In the genomic region with DNA sequence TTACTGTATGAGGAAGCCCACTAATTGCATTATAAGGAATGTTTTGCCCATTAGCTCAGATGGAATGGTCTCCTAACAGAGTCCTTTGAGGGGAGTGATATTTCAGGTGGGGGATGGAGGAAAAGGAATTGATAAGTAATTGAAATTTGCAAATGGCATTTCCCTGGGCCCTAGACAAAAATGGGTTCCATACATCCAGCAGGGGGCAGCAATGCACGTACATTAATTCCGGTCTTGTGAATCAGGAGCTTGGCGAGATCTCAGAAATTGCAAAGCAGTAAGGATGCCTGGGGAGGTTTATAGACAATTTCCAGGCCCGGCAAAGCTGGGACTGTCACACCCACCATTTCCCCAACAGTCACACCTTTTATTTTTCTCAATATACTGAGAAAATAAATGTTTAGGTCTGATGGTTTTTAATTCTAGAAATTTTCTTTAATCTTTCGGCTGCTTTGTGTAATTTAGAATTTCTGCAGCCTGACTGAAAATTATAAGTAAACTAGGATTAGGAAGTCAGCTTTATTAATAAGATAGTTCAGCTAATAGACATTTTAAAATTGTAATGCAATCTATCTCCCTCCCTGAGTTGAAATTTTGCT, we compare ENCODE assay signal across 9 cellular contexts.
DNase-seq lines count a peak whose midpoint lies in the region; ATAC-seq and TF ChIP-seq lines count a peak whose summit lies in the region.
"Had no signal": no experiment of that assay in that cellular context is flagged by ENCODE, and none has a peak within 500 bp of the region (broad histone marks: within the 10 kb centered on the region; RNA-seq: fewer than 3 reads in every experiment).

No MANE protein-coding gene starts in this region.

- no peaks in the 10 kb centered on the region for H3K4me1 Mint-ChIP-seq in activated T-cell treated with anti-CD3 and anti-CD28 coated beads, Interleukin-2, amount 50 U/mL, for 72 hours (ENCODE audit: low read depth)
- peaks cover 10% of the 10 kb centered on the region for H3K4me1 Mint-ChIP-seq in progenitor cell of endocrine pancreas (ENCODE audit: low read depth)
- H3K4me1 Mint-ChIP-seq: central memory CD8-positive, alpha-beta T cell had no signal

- peak; percentile 76 for TF ChIP-seq CTCF in progenitor cell of endocrine pancreas (IDR thresholded peaks at IDR 0.05; ENCODE audit: unreplicated experiment)

- no peaks in the 10 kb centered on the region for H3K27me3 Mint-ChIP-seq in activated T-cell treated with anti-CD3 and anti-CD28 coated beads, Interleukin-2, amount 50 U/mL, for 72 hours (ENCODE audit: low read depth)
- no peaks in the 10 kb centered on the region for H3K27me3 Mint-ChIP-seq in progenitor cell of endocrine pancreas
- H3K27me3 Mint-ChIP-seq: central memory CD8-positive, alpha-beta T cell had no signal

- DNase-seq in DMS79 treated with DMSO at 0.1 percent for 48 hours (lab: John Stamatoyannopoulos, UW) (peak; percentile 32), DMS79 (lab: John Stamatoyannopoulos, UW) (no peak), NCI-H774 (lab: John Stamatoyannopoulos, UW) (peak; percentile 49), glomerular endothelial cell (ENCODE audit: extremely low read depth, low read depth, low spot score) (peak; percentile 39), progenitor cell of endocrine pancreas (ENCODE audit: low spot score, unreplicated experiment) (peak; percentile 51), NCI-H226 (no peak)
- DNase-seq in activated T-cell treated with anti-CD3 and anti-CD28 coated beads, Interleukin-2, amount 50 U/mL, for 72 hours, result peak; percentile 45 to 59

- no peaks in the 10 kb centered on the region for H3K36me3 Mint-ChIP-seq in activated T-cell treated with anti-CD3 and anti-CD28 coated beads, Interleukin-2, amount 50 U/mL, for 72 hours (ENCODE audit: insufficient read depth in 2 of 2)
- no peaks in the 10 kb centered on the region for H3K36me3 Mint-ChIP-seq in progenitor cell of endocrine pancreas (ENCODE audit: insufficient read depth)

- peak; percentile 58 for ATAC-seq in HG03196 (IDR thresholded peaks at IDR 0.05; ENCODE audit: unreplicated experiment)
- ATAC-seq in activated T-cell treated with anti-CD3 and anti-CD28 coated beads, Interleukin-2, amount 50 U/mL, for 72 hours (replicated peaks in 1 of 2), result no peak

- H3K4me3 Mint-ChIP-seq in activated T-cell treated with anti-CD3 and anti-CD28 coated beads, Interleukin-2, amount 50 U/mL, for 72 hours, result no peak overlapping the region
- H3K4me3 Mint-ChIP-seq in progenitor cell of endocrine pancreas (ENCODE audit: low read depth), result no peak overlapping the region
- H3K4me3 Mint-ChIP-seq: central memory CD8-positive, alpha-beta T cell had no signal

- H3K9me3 Mint-ChIP-seq in activated T-cell treated with anti-CD3 and anti-CD28 coated beads, Interleukin-2, amount 50 U/mL, for 72 hours, result peaks cover 0 to 3% of the 10 kb centered on the region in 2 donors
- peaks cover 14% of the 10 kb centered on the region for H3K9me3 Mint-ChIP-seq in progenitor cell of endocrine pancreas (ENCODE audit: low read depth)
- H3K9me3 Mint-ChIP-seq: central memory CD8-positive, alpha-beta T cell had no signal

- no peak overlapping the region for H3K27ac Mint-ChIP-seq in activated T-cell treated with anti-CD3 and anti-CD28 coated beads, Interleukin-2, amount 50 U/mL, for 72 hours
- no peak overlapping the region for H3K27ac Mint-ChIP-seq in progenitor cell of endocrine pancreas

Comparison
In these comparisons a context has a peak if more than half of its experiments do, and no peak if none do; other contexts are left out.
1. DNase-seq: peak in DMS79 treated with DMSO at 0.1 percent for 48 hours (single experiment), NCI-H774 (single experiment), activated T-cell treated with anti-CD3 and anti-CD28 coated beads, Interleukin-2, amount 50 U/mL, for 72 hours (2 of 2), glomerular endothelial cell (single experiment) and progenitor cell of endocrine pancreas (single experiment); none in DMS79 (single experiment) and NCI-H226 (single experiment).